Comparison of ENCODE assay signal across 17 cellular contexts in the genomic region with DNA sequence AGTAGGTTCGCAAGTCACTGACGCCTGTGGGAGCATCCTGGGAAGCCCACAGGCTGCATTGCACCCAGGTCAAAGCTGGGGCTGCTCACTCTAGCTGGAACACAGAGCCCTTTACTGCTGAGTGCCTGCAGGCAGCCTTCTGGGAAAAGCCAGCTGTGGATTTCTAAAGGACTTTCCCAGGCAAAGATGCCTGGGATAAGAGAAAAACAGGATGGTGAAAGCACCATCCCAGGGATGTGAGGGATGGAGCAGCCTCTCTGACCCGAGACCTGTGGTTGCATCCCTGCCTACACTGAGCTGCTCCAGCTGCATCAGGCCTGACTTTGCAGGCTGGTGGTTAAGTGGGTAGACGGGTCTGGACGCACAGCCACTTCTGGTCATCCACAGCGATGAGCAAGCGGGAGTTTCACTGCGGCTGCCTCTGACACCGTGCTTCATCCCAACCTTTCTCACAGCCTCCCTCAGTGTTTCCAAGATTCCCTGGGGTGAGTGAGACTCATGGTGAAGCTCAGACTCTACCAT. TPM values are rescaled to one million over a fixed set of nuclear protein-coding genes. Genes with fewer than 3 reads are reported as not detected.
DNase-seq lines count a peak whose midpoint lies in the region; ATAC-seq, FAIRE-seq and TF ChIP-seq lines count a peak whose summit lies in the region.
"Had no signal": no experiment of that assay in that cellular context is flagged by ENCODE, and none has a peak within 500 bp of the region (broad histone marks: within the 10 kb centered on the region; RNA-seq: fewer than 3 reads in every experiment).

No MANE protein-coding gene starts in this region.

- H3K9ac ChIP-seq in PC-3 (ENCODE audit: low read length) (peak overlapping the region; percentile 53; the same call in 1 of the 2 replicates), H1 (replicated peaks in 1 of 4; ENCODE audit: extremely low read depth in 1 of 4, low read depth in 3 of 4, low read length in 3 of 4) (no peak overlapping the region), neuronal stem cell (ENCODE audit: low read depth, low read length, poor library complexity) (no peak overlapping the region)

- H2BK15ac ChIP-seq in H1 (ENCODE audit: low read length): no peak overlapping the region
- H2BK15ac ChIP-seq in neuronal stem cell (ENCODE audit: low read length): peak overlapping the region; percentile 46

- no peaks in the 10 kb centered on the region for H3F3A ChIP-seq in PC-3 (ENCODE audit: low read length, unreplicated experiment)

- TF ChIP-seq CTCF in AG10803 (conservative IDR thresholded peaks at IDR 0.05; ENCODE audit: low read length): no peak
- no peak for TF ChIP-seq CTCF in PC-3 (conservative IDR thresholded peaks at IDR 0.05; ENCODE audit: low read depth, low read length)
- TF ChIP-seq CTCF in H1 (IDR thresholded peaks at IDR 0.05; ENCODE audit: control extremely low read depth in 1 of 3, insufficient read depth in 1 of 3, low read depth in 1 of 3, low read length in 3 of 3): no peak

- H2BK5ac ChIP-seq in H1 (ENCODE audit: low read depth, low read length): no peak overlapping the region
- H2BK5ac ChIP-seq in neuronal stem cell (ENCODE audit: low read length): no peak overlapping the region

- H3K36me3 ChIP-seq in PC-3 (ENCODE audit: low read depth, low read length) (no peaks in the 10 kb centered on the region), H1 (ENCODE audit: control insufficient read depth in 2 of 4, insufficient read depth in 4 of 4, low read length in 3 of 4) (no peaks in the 10 kb centered on the region), neuronal stem cell (replicated peaks in 1 of 2; ENCODE audit: control insufficient read depth in 2 of 2, insufficient read depth in 2 of 2, low read length in 2 of 2) (no peaks in the 10 kb centered on the region)
- H3K36me3 ChIP-seq: cardiac muscle cell, esophagus squamous epithelium had no signal

- no peaks in the 10 kb centered on the region for H3K9me3 ChIP-seq in PC-3 (ENCODE audit: low read length)
- H3K9me3 ChIP-seq in H1 (ENCODE audit: insufficient read depth in 2 of 2, low read depth in 1 of 2, low read length in 1 of 2): no peaks in the 10 kb centered on the region
- H3K9me3 ChIP-seq in neuronal stem cell (replicated peaks in 1 of 2; ENCODE audit: control insufficient read depth in 2 of 2, insufficient read depth in 1 of 2, low read depth in 1 of 2, low read length in 2 of 2): no peaks in the 10 kb centered on the region
- H3K9me3 ChIP-seq: esophagus squamous epithelium had no signal

- no peak overlapping the region for H2BK20ac ChIP-seq in H1 (ENCODE audit: low read length)

- no peaks in the 10 kb centered on the region for H3K23me2 ChIP-seq in H1 (ENCODE audit: low read depth, low read length)

- CTCF ChIA-PET in PC-3 (lab: Charles Lee) (no interaction called here), H1 (lab: Charles Lee; ENCODE audit: partially characterized antibody) (interaction anchor here (1.2 to 3.0 kb wide), 6 partner anchors 15 to 47 kb away, joined by 3 to 9 read pairs (median 6); no protein-coding TSS in a partner anchor)

- peak overlapping the region; percentile 77 for H3K27ac ChIP-seq in PC-3 (ENCODE audit: low read length)
- H3K27ac ChIP-seq in H1 (ENCODE audit: low read depth, low read length): no peak overlapping the region
- H3K27ac ChIP-seq in neuronal stem cell (replicated peaks; ENCODE audit: low read length): no peak overlapping the region
- H3K27ac ChIP-seq: cardiac muscle cell, esophagus squamous epithelium had no signal

- no peak overlapping the region for H2BK120ac ChIP-seq in H1 (replicated peaks; ENCODE audit: low read depth, low read length)
- H2BK120ac ChIP-seq in neuronal stem cell (ENCODE audit: low read depth, low read length): no peak overlapping the region

- intact Hi-C loops in PC-3 (cut with micrococcal nuclease): loop anchor here (5.0 kb wide), 1 partner anchor 46 kb away; no protein-coding TSS in a partner anchor

- H3K79me1 ChIP-seq in H1 (ENCODE audit: low read depth, low read length) (no peaks in the 10 kb centered on the region), neuronal stem cell (ENCODE audit: low read depth, low read length) (no peaks in the 10 kb centered on the region)

- no peaks in the 10 kb centered on the region for H3K27me3 ChIP-seq in PC-3 (ENCODE audit: low read length)
- H3K27me3 ChIP-seq in H1 (replicated peaks in 1 of 4; ENCODE audit: control insufficient read depth in 3 of 4, extremely low read depth in 1 of 4, insufficient read depth in 3 of 4, low read length in 3 of 4): no peaks in the 10 kb centered on the region; a peak in 1 of 7 replicates
- H3K27me3 ChIP-seq in neuronal stem cell (ENCODE audit: control insufficient read depth in 3 of 3, insufficient read depth in 3 of 3, low read depth in 1 of 3, low read length in 3 of 3): peaks cover 0 to 60% (median 0%) of the 10 kb centered on the region in 3 experiments
- H3K27me3 ChIP-seq: cardiac muscle cell, esophagus squamous epithelium had no signal

- no peak for TF ChIP-seq EP300 in H1 (IDR thresholded peaks at IDR 0.05; ENCODE audit: borderline replicate concordance in 1 of 2, low read depth in 2 of 2, low read length in 2 of 2)

- no peak overlapping the region for H3K4me3 ChIP-seq in AG10803 (ENCODE audit: low read length)
- no peak overlapping the region for H3K4me3 ChIP-seq in PC-3 (ENCODE audit: low read length)
- H3K4me3 ChIP-seq in H1 (ENCODE audit: extremely low read depth in 1 of 4, insufficient read depth in 2 of 4, low read depth in 3 of 4, low read length in 4 of 4): no peak overlapping the region
- no peak overlapping the region for H3K4me3 ChIP-seq in neuronal stem cell (ENCODE audit: low read length in 2 of 2)
- H3K4me3 ChIP-seq: cardiac muscle cell, esophagus squamous epithelium had no signal

- peaks cover 19% of the 10 kb centered on the region for H3K4me1 ChIP-seq in PC-3 (ENCODE audit: insufficient read depth, low read length)
- peaks cover 0 to 7% (median 2%) of the 10 kb centered on the region in 4 experiments; a peak in 3 of 7 replicates for H3K4me1 ChIP-seq in H1 (replicated peaks in 1 of 4; ENCODE audit: control insufficient read depth in 3 of 4, insufficient read depth in 4 of 4, low read length in 3 of 4)
- H3K4me1 ChIP-seq in neuronal stem cell (ENCODE audit: control insufficient read depth in 2 of 2, insufficient read depth in 1 of 2, low read depth in 1 of 2, low read length in 2 of 2): peaks cover 0 to 8% of the 10 kb centered on the region in 2 donors

- H4K5ac ChIP-seq in H1 (ENCODE audit: insufficient read length, low read depth, low read length): no peak overlapping the region

- WGBS in H1 (ENCODE audit: extremely low coverage in 1 of 2, insufficient coverage in 1 of 2, insufficient read length in 1 of 2, insufficient replicate concordance in 2 of 2, low coverage in 1 of 2, low lambda C conversion rate in 2 of 2, missing lambda C conversion rate in 1 of 2), 2 experiments: 89% methylated on average over 9 of the region's 9 CpGs; no CpG with 5 or more reads in 1 of the 2 experiments
- WGBS in neuronal stem cell (ENCODE audit: extremely low coverage in 2 of 2, insufficient read length in 2 of 2, insufficient replicate concordance in 1 of 2), 2 donors: no CpG with 5 or more reads among the region's 9 CpGs

- no peak overlapping the region for H3K56ac ChIP-seq in H1 (replicated peaks; ENCODE audit: insufficient read length, low read depth, low read length)

- H4K20me1 ChIP-seq in PC-3 (ENCODE audit: low read length) (no peaks in the 10 kb centered on the region), H1 (replicated peaks in 1 of 2; ENCODE audit: control insufficient read depth in 1 of 2, insufficient read depth in 2 of 2, low read length in 2 of 2) (no peaks in the 10 kb centered on the region)

- H3K18ac ChIP-seq in H1 (ENCODE audit: extremely low read depth, low read length) (no peak overlapping the region), neuronal stem cell (ENCODE audit: low read length) (peak overlapping the region; percentile 54)

- no peak overlapping the region for H3K23ac ChIP-seq in H1 (ENCODE audit: insufficient read length)
- no peak overlapping the region for H3K23ac ChIP-seq in neuronal stem cell (ENCODE audit: low read depth, low read length, poor library complexity)

- DNase-seq in AG10803 (ENCODE audit: low read depth): peak; percentile 88
- no peak for DNase-seq in PC-3
- no peak for DNase-seq in H1 (ENCODE audit: low read depth in 1 of 2, low spot score in 2 of 2)
- no peak for DNase-seq in neuronal stem cell (ENCODE audit: low spot score)
- DNase-seq in NCI-H524 treated with DMSO at 0.1 percent for 48 hours (lab: John Stamatoyannopoulos, UW): no peak
- no peak for DNase-seq in NCI-H1417 (lab: John Stamatoyannopoulos, UW)
- DNase-seq in NCI-H345 treated with DMSO at 0.1 percent for 48 hours (lab: John Stamatoyannopoulos, UW; ENCODE audit: unreplicated experiment): no peak
- DNase-seq: activated T-cell treated with anti-CD3 and anti-CD28 coated beads, Interleukin-2, amount 50 U/mL, for 24 hours; CD8-positive, alpha-beta T cell; esophagus squamous epithelium; left colon; NCI-H1105 treated with DMSO at 0.1 percent for 48 hours; NCI-H69; nephron progenitor cell; stimulated activated CD4-positive, alpha-beta T cell treated with anti-CD3 and anti-CD28 coated beads, Interleukin-15, amount 100 ng/mL, for 24 hours had no signal

- H4K91ac ChIP-seq in H1 (replicated peaks; ENCODE audit: insufficient read length, low read length) (peak overlapping the region; percentile 34), neuronal stem cell (ENCODE audit: low read depth, low read length, poor library complexity) (peak overlapping the region; percentile 48)

- no peak for TF ChIP-seq POLR2A in H1 (IDR thresholded peaks at IDR 0.05; ENCODE audit: control extremely low read depth in 1 of 2, low read depth in 2 of 2, low read length in 2 of 2)

- H2BK12ac ChIP-seq in H1 (ENCODE audit: low read depth, low read length) (no peak overlapping the region), neuronal stem cell (ENCODE audit: low read length) (peak overlapping the region; percentile 26)

- H2AK5ac ChIP-seq in H1 (ENCODE audit: low read depth, low read length): no peak overlapping the region
- peak overlapping the region; percentile 73 for H2AK5ac ChIP-seq in neuronal stem cell (ENCODE audit: low read depth, low read length)

- no peak for FAIRE-seq in H1 (lab: Jason Lieb, UNC)

- BruUV-seq in PC-3 (replicated peaks; lab: Mats Ljungman, UMichigan): no TSS peak

- POLR2A ChIA-PET in PC-3 (lab: Charles Lee; ENCODE audit: unreplicated experiment): interaction anchor here (0.5 kb wide), 1 partner anchor 92 kb away, joined by 3 read pairs; no protein-coding TSS in a partner anchor
- POLR2A ChIA-PET in H1 (lab: Charles Lee; ENCODE audit: partially characterized antibody): interaction anchor here (0.7 to 1.9 kb wide), 5 partner anchors 23 to 117 kb away, joined by 3 to 7 read pairs (median 3); a partner anchor contains a TSS

- H3K4me2 ChIP-seq in PC-3 (ENCODE audit: low read length) (peak overlapping the region; percentile 35), H1 (ENCODE audit: insufficient read depth in 1 of 2, low read depth in 2 of 2, low read length in 2 of 2) (no peak overlapping the region), neuronal stem cell (ENCODE audit: insufficient read depth, low read length, poor library complexity, severe bottlenecking) (no peak overlapping the region)

- H3K9me2 ChIP-seq in PC-3 (replicated peaks; ENCODE audit: low read length): no peaks in the 10 kb centered on the region

- H3K14ac ChIP-seq in H1 (ENCODE audit: insufficient read length): no peak overlapping the region
- H3K14ac ChIP-seq in neuronal stem cell (ENCODE audit: low read length): no peak overlapping the region

- H3K4ac ChIP-seq in H1 (replicated peaks; ENCODE audit: insufficient read length, low read depth, low read length) (no peak overlapping the region), neuronal stem cell (ENCODE audit: low read length) (no peak overlapping the region)

- H3K79me2 ChIP-seq in PC-3 (ENCODE audit: low read length): no peaks in the 10 kb centered on the region
- no peaks in the 10 kb centered on the region for H3K79me2 ChIP-seq in H1 (ENCODE audit: control insufficient read depth in 1 of 2, insufficient read depth in 2 of 2, low read length in 2 of 2)

- H2AFZ ChIP-seq in PC-3 (ENCODE audit: low read length): no peak overlapping the region
- H2AFZ ChIP-seq in H1 (ENCODE audit: low read length): no peak overlapping the region
- H2AFZ ChIP-seq in neuronal stem cell (ENCODE audit: low read length): no peak overlapping the region

- ATAC-seq in PC-3 (no peak), HG03095 (IDR thresholded peaks at IDR 0.05; ENCODE audit: unreplicated experiment) (no peak)
- ATAC-seq: CD8-positive, alpha-beta T cell; left colon had no signal

- 0 out of 2 replicates have a peak overlapping the region, but pooled peaks have one; percentile 1 for H4K8ac ChIP-seq in H1 (ENCODE audit: extremely low read depth, insufficient read depth, low read length)
- no peak overlapping the region for H4K8ac ChIP-seq in neuronal stem cell (ENCODE audit: low read depth, low read length)

- no peak for TF ChIP-seq RAD21 in H1 (IDR thresholded peaks at IDR 0.05 in 1 of 2, conservative IDR thresholded peaks at IDR 0.05 in 1 of 2; ENCODE audit: low read depth in 2 of 2, low read length in 2 of 2)

RNA-seq across cellular contexts. Expression of a gene that starts 52.5 kb away (rescaled TPM):
- 96.0 and 124 TPM in 2 replicates for total RNA-seq in PC-3 (2014; rRNA removed)
- 60.3 and 63.7 TPM in 2 replicates for total RNA-seq in H1 (2021; fragmentation: NEBNext Ultra II Directional; extraction: Animal tissue kit (Norgen Biotek cat#: 25700))
- polyA plus RNA-seq in H1 (2011; rRNA removed): 19.0 and 33.5 TPM in 2 replicates
- polyA plus RNA-seq in H1 (2011; cell fraction: cytosol; rRNA removed): 31.5 TPM
- 61.9 TPM for polyA plus RNA-seq in H1 (2011; cell fraction: nucleus; rRNA removed)
- 19.2 to 24.1 TPM (median 20.7 TPM) in 4 replicates for polyA plus RNA-seq in H1 (2012, experiment 1 of 2)
- polyA plus RNA-seq in H1 (2012, experiment 2 of 2): 17.1 TPM
- polyA plus RNA-seq in H1 (2013, experiment 1 of 2): 18.6 TPM
- 17.2 TPM for polyA plus RNA-seq in H1 (2013, experiment 2 of 2)
- polyA minus RNA-seq in H1 (2011; rRNA and poly(A)+ RNA removed): 34.9 and 37.0 TPM in 2 replicates
- 31.9 TPM for polyA minus RNA-seq in H1 (2011; cell fraction: cytosol; rRNA and poly(A)+ RNA removed)
- 103 TPM for polyA minus RNA-seq in H1 (2011; cell fraction: nucleus; rRNA and poly(A)+ RNA removed)
- 61.7 TPM for polyA plus RNA-seq in neuronal stem cell (2013, experiment 1 of 2)
- 60.5 TPM for polyA plus RNA-seq in neuronal stem cell (2013, experiment 2 of 2)
- total RNA-seq: CD8-positive, alpha-beta T cell had no signal

RNA-seq across cellular contexts. Expression of a gene that starts 59.1 kb away (rescaled TPM):
- 19.3 and 21.0 TPM in 2 replicates for total RNA-seq in PC-3 (2014; rRNA removed)
- 31.0 and 34.0 TPM in 2 replicates for total RNA-seq in H1 (2021; fragmentation: NEBNext Ultra II Directional; extraction: Animal tissue kit (Norgen Biotek cat#: 25700))
- polyA plus RNA-seq in H1 (2011; rRNA removed): 17.0 and 33.3 TPM in 2 replicates
- 43.8 TPM for polyA plus RNA-seq in H1 (2011; cell fraction: cytosol; rRNA removed)
- polyA plus RNA-seq in H1 (2011; cell fraction: nucleus; rRNA removed): 4.2 TPM
- 30.0 to 63.3 TPM (median 32.0 TPM) in 4 replicates for polyA plus RNA-seq in H1 (2012, experiment 1 of 2)
- polyA plus RNA-seq in H1 (2012, experiment 2 of 2): 8.1 TPM
- 20.6 TPM for polyA plus RNA-seq in H1 (2013, experiment 1 of 2)
- polyA plus RNA-seq in H1 (2013, experiment 2 of 2): 22.3 TPM
- 13.7 and 16.9 TPM in 2 replicates for polyA minus RNA-seq in H1 (2011; rRNA and poly(A)+ RNA removed)
- 7.8 TPM for polyA minus RNA-seq in H1 (2011; cell fraction: cytosol; rRNA and poly(A)+ RNA removed)
- 9.8 TPM for polyA minus RNA-seq in H1 (2011; cell fraction: nucleus; rRNA and poly(A)+ RNA removed)
- polyA plus RNA-seq in neuronal stem cell (2013, experiment 1 of 2): 68.7 TPM
- 68.7 TPM for polyA plus RNA-seq in neuronal stem cell (2013, experiment 2 of 2)

RNA-seq across cellular contexts. Expression of a gene that starts 59.1 kb away (rescaled TPM):
- 15.4 and 38.1 TPM in 2 replicates for total RNA-seq in PC-3 (2014; rRNA removed)
- 15.5 and 18.2 TPM in 2 replicates for total RNA-seq in H1 (2021; fragmentation: NEBNext Ultra II Directional; extraction: Animal tissue kit (Norgen Biotek cat#: 25700))
- 4.5 and 5.3 TPM in 2 replicates for polyA plus RNA-seq in H1 (2011; rRNA removed)
- polyA plus RNA-seq in H1 (2011; cell fraction: cytosol; rRNA removed): 11.4 TPM
- polyA plus RNA-seq in H1 (2011; cell fraction: nucleus; rRNA removed): 16.1 TPM
- 12.9 to 18.9 TPM (median 15.6 TPM) in 4 replicates for polyA plus RNA-seq in H1 (2012, experiment 1 of 2)
- polyA plus RNA-seq in H1 (2012, experiment 2 of 2): 1.0 TPM
- 19.9 TPM for polyA plus RNA-seq in H1 (2013, experiment 1 of 2)
- polyA plus RNA-seq in H1 (2013, experiment 2 of 2): 20.7 TPM
- 3.9 and 11.1 TPM in 2 replicates for polyA minus RNA-seq in H1 (2011; rRNA and poly(A)+ RNA removed)
- 10.1 TPM for polyA minus RNA-seq in H1 (2011; cell fraction: cytosol; rRNA and poly(A)+ RNA removed)
- 35.0 TPM for polyA minus RNA-seq in H1 (2011; cell fraction: nucleus; rRNA and poly(A)+ RNA removed)
- polyA plus RNA-seq in neuronal stem cell (2013, experiment 1 of 2): 30.4 TPM
- 28.7 TPM for polyA plus RNA-seq in neuronal stem cell (2013, experiment 2 of 2)
